1 cellular context compared by ENCODE assay signal in genomic region chr22:37234736-37235711, GRCh38.
TF ChIP-seq lines count a peak whose summit lies in the region.

No MANE protein-coding gene starts in this region.

TF ChIP-seq in Ishikawa, 13 proteins besides CTCF, POLR2A, EP300 and RAD21 (continued from another document):
- TF ChIP-seq FOXM1 (IDR thresholded peaks at IDR 0.05; ENCODE audit: borderline replicate concordance, low read depth) (no peak), TCF12 (IDR thresholded peaks at IDR 0.05; ENCODE audit: low read depth) (no peak), REST (IDR thresholded peaks at IDR 0.05; ENCODE audit: low read depth) (peak; percentile 49; the same call in 1 of the 2 replicates)
TF ChIP-seq in Ishikawa: peak in this region for 1.
